In genomic region chr22:17575151-17575550, GRCh38 we compare ENCODE assay signal across 21 cellular contexts. TPM values are rescaled to one million over a fixed set of nuclear protein-coding genes. Genes with fewer than 3 reads are reported as not detected.
A peak's percentile ranks its signal among the peaks of the same experiment; 100 is the strongest.
DNase-seq lines count a peak whose midpoint lies in the region; ATAC-seq and TF ChIP-seq lines count a peak whose summit lies in the region.
"Had no signal": no experiment of that assay in that cellular context is flagged by ENCODE, and none has a peak within 500 bp of the region (broad histone marks: within the 10 kb centered on the region; RNA-seq: fewer than 3 reads in every experiment).

No MANE protein-coding gene starts in this region.

- DNase-seq in MCF 10A (ENCODE audit: unreplicated experiment) (no peak), breast epithelium (ENCODE audit: low spot score in 2 of 2) (no peak), substantia nigra (lab: John Stamatoyannopoulos, UW) (no peak), GOT3 (lab: John Stamatoyannopoulos, UW) (no peak)
- DNase-seq in activated CD4-positive, alpha-beta memory T cell treated with anti-CD3 and anti-CD28 coated beads, Interleukin-2, amount 10 ng/mL, durations not matched to agents 7 days and 5 days, result no peak
- DNase-seq: AML-193; Calu3; CD8-positive, alpha-beta T cell; DMS153; GDM1; NCI-H1105; NCI-H146; NCI-H2029 treated with DMSO at 0.1 percent for 48 hours; NCI-H345; NCI-H524; NCI-H82 had no signal

- no peak overlapping the region for H3K4me3 Mint-ChIP-seq in MCF 10A (ENCODE audit: unreplicated experiment)
- H3K4me3 Mint-ChIP-seq in activated CD4-positive, alpha-beta memory T cell treated with anti-CD3 and anti-CD28 coated beads, Interleukin-2, amount 10 ng/mL, durations not matched to agents 7 days and 5 days, result no peak overlapping the region
- H3K4me3 Mint-ChIP-seq: CD8-positive, alpha-beta T cell had no signal

- no peak overlapping the region for H3K4me3 ChIP-seq in breast epithelium

- H3K9me3 ChIP-seq in breast epithelium, result no peaks in the 10 kb centered on the region

- no peaks in the 10 kb centered on the region for H3K27me3 ChIP-seq in breast epithelium

- peaks cover 25% of the 10 kb centered on the region for H3K4me1 Mint-ChIP-seq in MCF 10A (ENCODE audit: insufficient read depth, unreplicated experiment)
- no peaks in the 10 kb centered on the region for H3K4me1 Mint-ChIP-seq in activated CD4-positive, alpha-beta memory T cell treated with anti-CD3 and anti-CD28 coated beads, Interleukin-2, amount 10 ng/mL, durations not matched to agents 7 days and 5 days

- ATAC-seq in GM18520 (IDR thresholded peaks at IDR 0.05; ENCODE audit: unreplicated experiment), result no peak
- ATAC-seq: CD8-positive, alpha-beta T cell; Panc1 had no signal

- POLR2A ChIA-PET in MCF 10A (lab: Yijun Ruan, JAX), result interaction anchor here (1.4 kb wide), 1 partner anchor 16 kb away, joined by 3 read pairs; no protein-coding TSS in a partner anchor
- POLR2A ChIA-PET in activated CD4-positive, alpha-beta memory T cell treated with anti-CD3 and anti-CD28 coated beads, Interleukin-2, amount 10 ng/mL, durations not matched to agents 7 days and 5 days (lab: Charles Lee), result no interaction called here

- H3K4me1 ChIP-seq in breast epithelium, result no peaks in the 10 kb centered on the region

- H3K36me3 ChIP-seq in breast epithelium, result no peaks in the 10 kb centered on the region

- no TSS peak for BruUV-seq in MCF 10A (replicated peaks; lab: Mats Ljungman, UMichigan)

- H3K27me3 Mint-ChIP-seq in MCF 10A (ENCODE audit: insufficient read depth, unreplicated experiment), result no peaks in the 10 kb centered on the region
- peaks cover 8% of the 10 kb centered on the region for H3K27me3 Mint-ChIP-seq in activated CD4-positive, alpha-beta memory T cell treated with anti-CD3 and anti-CD28 coated beads, Interleukin-2, amount 10 ng/mL, durations not matched to agents 7 days and 5 days

- no peaks in the 10 kb centered on the region for H3K36me3 Mint-ChIP-seq in MCF 10A (ENCODE audit: insufficient read depth, unreplicated experiment)
- no peaks in the 10 kb centered on the region for H3K36me3 Mint-ChIP-seq in activated CD4-positive, alpha-beta memory T cell treated with anti-CD3 and anti-CD28 coated beads, Interleukin-2, amount 10 ng/mL, durations not matched to agents 7 days and 5 days (ENCODE audit: low read depth)
- H3K36me3 Mint-ChIP-seq: CD8-positive, alpha-beta T cell had no signal

- peak overlapping the region; percentile 94 for H3K27ac Mint-ChIP-seq in MCF 10A (ENCODE audit: low read depth, unreplicated experiment)
- no peak overlapping the region for H3K27ac Mint-ChIP-seq in activated CD4-positive, alpha-beta memory T cell treated with anti-CD3 and anti-CD28 coated beads, Interleukin-2, amount 10 ng/mL, durations not matched to agents 7 days and 5 days
- H3K27ac Mint-ChIP-seq: CD8-positive, alpha-beta T cell had no signal

- H3K9me3 Mint-ChIP-seq in MCF 10A (ENCODE audit: unreplicated experiment), result no peaks in the 10 kb centered on the region
- H3K9me3 Mint-ChIP-seq in activated CD4-positive, alpha-beta memory T cell treated with anti-CD3 and anti-CD28 coated beads, Interleukin-2, amount 10 ng/mL, durations not matched to agents 7 days and 5 days, result no peaks in the 10 kb centered on the region
- H3K9me3 Mint-ChIP-seq: CD8-positive, alpha-beta T cell had no signal

- intact Hi-C loops in MCF 10A (cut with micrococcal nuclease) (no loop called here), breast epithelium (cut with DNase I; ENCODE audit: low total_unique reads) (no loop called here)

- TF ChIP-seq CTCF in MCF 10A (IDR thresholded peaks at IDR 0.05; ENCODE audit: unreplicated experiment) (no peak), breast epithelium (IDR thresholded peaks at IDR 0.05) (no peak)

- H3K27ac ChIP-seq in breast epithelium (no peak overlapping the region), angular gyrus (ENCODE audit: low read depth, low read length) (peak overlapping the region; percentile 71), cingulate gyrus (ENCODE audit: low read depth, low read length) (peak overlapping the region; percentile 85), substantia nigra (ENCODE audit: low read depth, low read length, poor library complexity, severe bottlenecking) (peak overlapping the region; percentile 67)
- H3K27ac ChIP-seq: 22Rv1 had no signal

- CTCF ChIA-PET in MCF 10A (lab: Yijun Ruan, JAX), result interaction anchor here (0.6 kb wide), 1 partner anchor 441 kb away, joined by 3 read pairs; no protein-coding TSS in a partner anchor
- CTCF ChIA-PET in activated CD4-positive, alpha-beta memory T cell treated with anti-CD3 and anti-CD28 coated beads, Interleukin-2, amount 10 ng/mL, durations not matched to agents 7 days and 5 days (lab: Charles Lee), result no interaction called here

- TF ChIP-seq POLR2A in breast epithelium (IDR thresholded peaks at IDR 0.05), result no peak

RNA-seq across cellular contexts. Expression of gene SLC25A18, which starts 11.9 kb away (rescaled TPM):
- total RNA-seq in MCF 10A (2022) (0.15 and 0.35 TPM in 2 replicates), breast epithelium (10 to 100 TPM in 2 of 3 donors, 1 to 10 TPM in 1; 6.6 to 18.7 (median 14.7) TPM)
- not detected for total RNA-seq in activated CD4-positive, alpha-beta memory T cell treated with anti-CD3 and anti-CD28 coated beads, Interleukin-2, amount 10 ng/mL, durations not matched to agents 7 days and 5 days
- total RNA-seq: CD8-positive, alpha-beta T cell had no signal

RNA-seq across cellular contexts. Expression of gene ATP6V1E1, which starts 53.4 kb away (rescaled TPM):
- total RNA-seq in MCF 10A (2022) (86.4 and 114 TPM in 2 replicates), breast epithelium (100 to 1,000 TPM; 111 to 163 (median 117) TPM)
- 100 to 1,000 TPM; 103 TPM for total RNA-seq in activated CD4-positive, alpha-beta memory T cell treated with anti-CD3 and anti-CD28 coated beads, Interleukin-2, amount 10 ng/mL, durations not matched to agents 7 days and 5 days

Comparison
In these comparisons a context has a peak if more than half of its experiments do, and no peak if none do; other contexts are left out.
1. H3K27ac ChIP-seq: peak in angular gyrus (single experiment), cingulate gyrus (single experiment) and substantia nigra (single experiment); none in breast epithelium (0 of 2).